In the genomic region with DNA sequence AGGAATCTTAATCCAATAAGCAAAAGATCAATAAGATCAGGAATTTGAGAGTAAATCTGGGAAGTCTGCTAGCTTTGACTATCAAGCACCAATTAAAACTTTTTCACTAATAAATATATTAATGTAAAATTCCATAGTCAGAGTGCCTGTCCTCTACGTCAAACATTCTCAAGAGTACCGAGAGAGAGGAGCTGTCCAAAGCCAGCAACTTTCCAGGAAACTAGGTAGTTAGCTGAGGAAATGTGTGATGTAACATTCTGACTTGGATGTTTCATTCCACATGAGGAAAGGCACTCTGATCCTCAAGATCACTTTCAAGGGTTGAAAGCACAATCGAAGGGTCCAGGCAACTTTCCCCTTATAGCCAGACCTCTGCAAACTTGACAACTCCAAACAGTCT, we compare ENCODE assay signal across 23 cellular contexts.
"Had no signal": no experiment of that assay in that cellular context is flagged by ENCODE, and none has a peak within 500 bp of the region (broad histone marks: within the 10 kb centered on the region; RNA-seq: fewer than 3 reads in every experiment).

No MANE protein-coding gene starts in this region.

- H3K9me3 ChIP-seq: gastroesophageal sphincter, left ventricle myocardium inferior, lower lobe of right lung, neutrophil, psoas muscle, sigmoid colon, stomach, thoracic aorta, transverse colon had no signal

- H3K4me1 ChIP-seq: gastroesophageal sphincter, lower lobe of right lung, psoas muscle, sigmoid colon, stomach, transverse colon had no signal

- H3K27me3 ChIP-seq: dorsolateral prefrontal cortex, gastroesophageal sphincter, neutrophil, sigmoid colon, stomach, transverse colon had no signal

- H3K27ac Mint-ChIP-seq: memory B cell, naive B cell, nephron had no signal

- H3K4me1 Mint-ChIP-seq: memory B cell, naive B cell, nephron had no signal

- H3K4me3 ChIP-seq: dorsolateral prefrontal cortex, gastroesophageal sphincter, left ventricle myocardium inferior, lower lobe of right lung, psoas muscle, sigmoid colon, skin epidermis, stomach, thoracic aorta, transverse colon had no signal

- H3K4me3 Mint-ChIP-seq: memory B cell, naive B cell, nephron had no signal

- H3K9me3 Mint-ChIP-seq: memory B cell, naive B cell, nephron had no signal

- H3K36me3 Mint-ChIP-seq: naive B cell had no signal

- H3K27ac ChIP-seq: dorsolateral prefrontal cortex, gastroesophageal sphincter, left ventricle myocardium inferior, lower lobe of right lung, neutrophil, psoas muscle, sigmoid colon, skin epidermis, stomach, thoracic aorta, transverse colon had no signal

- H3K27me3 Mint-ChIP-seq: memory B cell, naive B cell had no signal

- H3K36me3 ChIP-seq: gastroesophageal sphincter, left ventricle myocardium inferior, lower lobe of right lung, neutrophil, sigmoid colon, stomach, thoracic aorta, transverse colon had no signal

- ATAC-seq: esophagus mucosa, gastroesophageal sphincter, psoas muscle had no signal

- DNase-seq: cortex of kidney; dorsolateral prefrontal cortex; effector CD8-positive, alpha-beta T cell; foreskin fibroblast; glutamatergic neuron; left ventricle myocardium inferior; lower lobe of right lung; naive B cell; psoas muscle; retina; sigmoid colon; stimulated activated CD4-positive, alpha-beta T cell treated with anti-CD3 and anti-CD28 coated beads, Interleukin-2, amount 100 ng/mL, for 24 hours; stimulated activated naive CD4-positive, alpha-beta T cell; stomach; substantia nigra; transverse colon had no signal
